8 cellular contexts compared by ENCODE assay signal in the genomic region with DNA sequence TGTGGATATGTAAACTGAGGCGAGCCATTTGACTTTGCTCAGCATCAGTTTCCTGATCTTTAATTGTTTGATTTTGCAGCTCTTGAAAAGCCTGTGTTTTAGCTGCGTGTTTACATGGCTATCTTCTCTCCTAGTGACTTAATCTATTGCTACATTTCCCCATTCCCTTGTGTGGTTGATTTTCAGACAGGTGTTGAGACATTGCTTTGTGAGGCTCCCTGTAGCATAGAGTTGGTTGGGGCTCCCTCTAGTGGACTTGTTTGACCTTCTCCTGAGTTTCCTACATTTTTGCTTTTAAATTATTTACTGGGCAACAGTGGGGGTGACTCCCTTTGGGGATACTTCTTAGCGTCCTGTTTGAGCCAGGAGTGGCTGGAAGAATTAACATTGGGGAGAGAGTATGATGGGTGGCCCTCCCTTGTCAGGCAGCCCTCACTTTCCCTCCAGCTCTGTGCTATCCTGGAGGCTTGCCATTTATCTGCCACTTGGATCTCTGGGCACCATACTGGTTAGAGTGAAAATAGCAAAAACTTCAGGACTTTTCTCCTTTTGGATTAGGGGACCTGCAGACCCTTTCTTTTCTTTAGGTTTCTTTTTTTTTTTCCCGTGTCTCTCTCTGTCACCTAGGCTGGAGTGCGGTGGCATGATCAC. TPM values are rescaled to one million over a fixed set of nuclear protein-coding genes. Genes with fewer than 3 reads are reported as not detected.
A peak's percentile ranks its signal among the peaks of the same experiment; 100 is the strongest.
DNase-seq lines count a peak whose midpoint lies in the region; ATAC-seq and TF ChIP-seq lines count a peak whose summit lies in the region.

No MANE protein-coding gene starts in this region.

- H3K36me3 Mint-ChIP-seq in CD14-positive monocyte: peaks cover 1 to 3% of the 10 kb centered on the region in 2 donors
- H3K36me3 Mint-ChIP-seq in activated naive CD4-positive, alpha-beta T cell treated with anti-CD3 and anti-CD28 coated beads, Interleukin-2, amount 50 U/mL, for 72 hours: no peaks in the 10 kb centered on the region

- H3K27me3 Mint-ChIP-seq in CD14-positive monocyte (ENCODE audit: low read depth in 3 of 3): peaks cover 0 to 9% (median 2%) of the 10 kb centered on the region in 3 donors

- ATAC-seq in GM21723 (IDR thresholded peaks at IDR 0.05; ENCODE audit: unreplicated experiment) (peak; percentile 85), SK-N-SH treated with all-trans-retinoic acid at 6 μM for 48 hours (peak; percentile 92), HG02885 (IDR thresholded peaks at IDR 0.05; ENCODE audit: poor library complexity, unreplicated experiment) (no peak)
- peak; percentile 95 to 99 for ATAC-seq in activated naive CD4-positive, alpha-beta T cell treated with anti-CD3 and anti-CD28 coated beads, Interleukin-2, amount 50 U/mL, for 72 hours

- intact Hi-C loops in CD14-positive monocyte (cut with micrococcal nuclease): loop anchor here (2.0 to 10.0 kb wide), 3 partner anchors 28 to 102 kb away; a partner anchor contains a TSS
- intact Hi-C loops in head of caudate nucleus (cut with DNase I): no loop called here
- intact Hi-C loops in prostate gland (cut with DNase I): loop anchor here (5.0 kb wide), 1 partner anchor 105 kb away; no protein-coding TSS in a partner anchor

- no peak overlapping the region for H3K4me3 Mint-ChIP-seq in CD14-positive monocyte

- no peaks in the 10 kb centered on the region for H3K4me1 ChIP-seq in prostate gland (replicated peaks)

- TF ChIP-seq POLR2A in prostate gland (IDR thresholded peaks at IDR 0.05): no peak

- peak; percentile 70 for DNase-seq in CD14-positive monocyte (ENCODE audit: low spot score)
- DNase-seq in NCI-H1417 (lab: John Stamatoyannopoulos, UW): peak; percentile 81 to 95 (median 84)
- DNase-seq in activated naive CD4-positive, alpha-beta T cell treated with anti-CD3 and anti-CD28 coated beads, Interleukin-2, amount 50 U/mL, for 72 hours (ENCODE audit: low spot score in 2 of 2): peak in 1 of 2 donors; percentile 76
- peak in 34 of 42 donors; percentile 17 to 87 (median 62) for DNase-seq in head of caudate nucleus
- DNase-seq in prostate gland (ENCODE audit: low spot score): peak; percentile 73

- no peak overlapping the region for H3K27ac ChIP-seq in prostate gland

- no peaks in the 10 kb centered on the region for H3K9me3 ChIP-seq in prostate gland

- peaks cover 51% of the 10 kb centered on the region for H3K4me1 Mint-ChIP-seq in CD14-positive monocyte

- no peaks in the 10 kb centered on the region for H3K27me3 ChIP-seq in prostate gland (replicated peaks; ENCODE audit: insufficient read depth)

- H3K36me3 ChIP-seq in prostate gland: no peaks in the 10 kb centered on the region

- peak overlapping the region in 6 of 7 donors; percentile 10 to 83 (median 82) for H3K27ac Mint-ChIP-seq in CD14-positive monocyte
- peak overlapping the region in 1 of 2 donors; percentile 40 for H3K27ac Mint-ChIP-seq in activated naive CD4-positive, alpha-beta T cell treated with anti-CD3 and anti-CD28 coated beads, Interleukin-2, amount 50 U/mL, for 72 hours

- peaks cover 0 to 2% (median 0%) of the 10 kb centered on the region in 7 donors for H3K9me3 Mint-ChIP-seq in CD14-positive monocyte
- no peaks in the 10 kb centered on the region for H3K9me3 Mint-ChIP-seq in activated naive CD4-positive, alpha-beta T cell treated with anti-CD3 and anti-CD28 coated beads, Interleukin-2, amount 50 U/mL, for 72 hours

- TF ChIP-seq CTCF in CD14-positive monocyte (IDR thresholded peaks at IDR 0.05) (peak; percentile 82), prostate gland (IDR thresholded peaks at IDR 0.05) (peak; percentile 51 to 80 (median 72))

- 38% methylated on average over 5 of the region's 5 CpGs for WGBS in prostate gland

- H3K4me3 ChIP-seq in prostate gland: no peak overlapping the region

TF ChIP-seq in SK-N-SH treated with all-trans-retinoic acid at 6 μM for 48 hours, 23 proteins besides CTCF, POLR2A, EP300 and RAD21:
- TF ChIP-seq, protein P1, sequence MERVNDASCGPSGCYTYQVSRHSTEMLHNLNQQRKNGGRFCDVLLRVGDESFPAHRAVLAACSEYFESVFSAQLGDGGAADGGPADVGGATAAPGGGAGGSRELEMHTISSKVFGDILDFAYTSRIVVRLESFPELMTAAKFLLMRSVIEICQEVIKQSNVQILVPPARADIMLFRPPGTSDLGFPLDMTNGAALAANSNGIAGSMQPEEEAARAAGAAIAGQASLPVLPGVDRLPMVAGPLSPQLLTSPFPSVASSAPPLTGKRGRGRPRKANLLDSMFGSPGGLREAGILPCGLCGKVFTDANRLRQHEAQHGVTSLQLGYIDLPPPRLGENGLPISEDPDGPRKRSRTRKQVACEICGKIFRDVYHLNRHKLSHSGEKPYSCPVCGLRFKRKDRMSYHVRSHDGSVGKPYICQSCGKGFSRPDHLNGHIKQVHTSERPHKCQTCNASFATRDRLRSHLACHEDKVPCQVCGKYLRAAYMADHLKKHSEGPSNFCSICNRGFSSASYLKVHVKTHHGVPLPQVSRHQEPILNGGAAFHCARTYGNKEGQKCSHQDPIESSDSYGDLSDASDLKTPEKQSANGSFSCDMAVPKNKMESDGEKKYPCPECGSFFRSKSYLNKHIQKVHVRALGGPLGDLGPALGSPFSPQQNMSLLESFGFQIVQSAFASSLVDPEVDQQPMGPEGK (CRISPR knock-in tag; IDR thresholded peaks at IDR 0.05; ENCODE audit: borderline replicate concordance): no peak
- no peak for TF ChIP-seq GLIS3 (CRISPR knock-in tag; IDR thresholded peaks at IDR 0.05)
- TF ChIP-seq ZC3H10 (CRISPR knock-in tag; IDR thresholded peaks at IDR 0.05): no peak
- TF ChIP-seq, protein P2, sequence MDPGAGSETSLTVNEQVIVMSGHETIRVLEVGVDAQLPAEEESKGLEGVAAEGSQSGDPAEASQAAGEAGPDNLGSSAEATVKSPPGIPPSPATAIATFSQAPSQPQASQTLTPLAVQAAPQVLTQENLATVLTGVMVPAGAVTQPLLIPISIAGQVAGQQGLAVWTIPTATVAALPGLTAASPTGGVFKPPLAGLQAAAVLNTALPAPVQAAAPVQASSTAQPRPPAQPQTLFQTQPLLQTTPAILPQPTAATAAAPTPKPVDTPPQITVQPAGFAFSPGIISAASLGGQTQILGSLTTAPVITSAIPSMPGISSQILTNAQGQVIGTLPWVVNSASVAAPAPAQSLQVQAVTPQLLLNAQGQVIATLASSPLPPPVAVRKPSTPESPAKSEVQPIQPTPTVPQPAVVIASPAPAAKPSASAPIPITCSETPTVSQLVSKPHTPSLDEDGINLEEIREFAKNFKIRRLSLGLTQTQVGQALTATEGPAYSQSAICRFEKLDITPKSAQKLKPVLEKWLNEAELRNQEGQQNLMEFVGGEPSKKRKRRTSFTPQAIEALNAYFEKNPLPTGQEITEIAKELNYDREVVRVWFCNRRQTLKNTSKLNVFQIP (CRISPR knock-in tag; IDR thresholded peaks at IDR 0.05; ENCODE audit: borderline replicate concordance, low read depth): no peak
- no peak for TF ChIP-seq PPARA (CRISPR knock-in tag; IDR thresholded peaks at IDR 0.05; ENCODE audit: borderline replicate concordance)
- TF ChIP-seq ARNTL (CRISPR knock-in tag; IDR thresholded peaks at IDR 0.05; ENCODE audit: borderline replicate concordance, low read depth): no peak
- no peak for TF ChIP-seq ZNF8 (CRISPR knock-in tag; IDR thresholded peaks at IDR 0.05)
- TF ChIP-seq ISL1 (CRISPR knock-in tag; IDR thresholded peaks at IDR 0.05): no peak
- TF ChIP-seq ZFP3 (CRISPR knock-in tag; IDR thresholded peaks at IDR 0.05): no peak
- TF ChIP-seq TCF4 (CRISPR knock-in tag; IDR thresholded peaks at IDR 0.05; ENCODE audit: borderline replicate concordance): no peak
- TF ChIP-seq SNAI2 (CRISPR knock-in tag; IDR thresholded peaks at IDR 0.05): no peak

RNA-seq across cellular contexts. Expression of a gene that starts 9.2 kb away (rescaled TPM):
- 10 to 100 TPM in 1 of 2 donors, 1 to 10 TPM in 1; 7.6 to 24.0 TPM for polyA plus RNA-seq in CD14-positive monocyte
- total RNA-seq in activated naive CD4-positive, alpha-beta T cell treated with anti-CD3 and anti-CD28 coated beads, Interleukin-2, amount 50 U/mL, for 72 hours: 10 to 100 TPM; 32.3 to 50.0 TPM
- total RNA-seq in prostate gland: 10 to 100 TPM in 1 of 2 donors, 1 to 10 TPM in 1; 9.8 to 38.8 TPM

RNA-seq across cellular contexts. Expression of a gene that starts 11.7 kb away (rescaled TPM):
- under 1 TPM in 1 of 2 donors, not detected in 1; 0.09 TPM for polyA plus RNA-seq in CD14-positive monocyte
- total RNA-seq in activated naive CD4-positive, alpha-beta T cell treated with anti-CD3 and anti-CD28 coated beads, Interleukin-2, amount 50 U/mL, for 72 hours: under 1 TPM; 0.23 to 0.30 TPM
- total RNA-seq in prostate gland: not detected

RNA-seq across cellular contexts. Expression of a gene that starts 28.4 kb away (rescaled TPM):
- polyA plus RNA-seq in CD14-positive monocyte: 10 to 100 TPM; 14.2 to 15.5 TPM
- total RNA-seq in activated naive CD4-positive, alpha-beta T cell treated with anti-CD3 and anti-CD28 coated beads, Interleukin-2, amount 50 U/mL, for 72 hours: 10 to 100 TPM; 13.5 to 21.8 TPM
- 10 to 100 TPM; 18.8 to 26.1 TPM for total RNA-seq in prostate gland

RNA-seq across cellular contexts. Expression of a gene that starts 48.1 kb away (rescaled TPM):
- not detected for polyA plus RNA-seq in CD14-positive monocyte
- total RNA-seq in activated naive CD4-positive, alpha-beta T cell treated with anti-CD3 and anti-CD28 coated beads, Interleukin-2, amount 50 U/mL, for 72 hours: under 1 TPM; 0.12 to 0.25 TPM
- total RNA-seq in prostate gland: under 1 TPM in 1 of 2 donors, not detected in 1; 0.85 TPM
